ENCODE assay signal across 8 cellular contexts in the genomic region with DNA sequence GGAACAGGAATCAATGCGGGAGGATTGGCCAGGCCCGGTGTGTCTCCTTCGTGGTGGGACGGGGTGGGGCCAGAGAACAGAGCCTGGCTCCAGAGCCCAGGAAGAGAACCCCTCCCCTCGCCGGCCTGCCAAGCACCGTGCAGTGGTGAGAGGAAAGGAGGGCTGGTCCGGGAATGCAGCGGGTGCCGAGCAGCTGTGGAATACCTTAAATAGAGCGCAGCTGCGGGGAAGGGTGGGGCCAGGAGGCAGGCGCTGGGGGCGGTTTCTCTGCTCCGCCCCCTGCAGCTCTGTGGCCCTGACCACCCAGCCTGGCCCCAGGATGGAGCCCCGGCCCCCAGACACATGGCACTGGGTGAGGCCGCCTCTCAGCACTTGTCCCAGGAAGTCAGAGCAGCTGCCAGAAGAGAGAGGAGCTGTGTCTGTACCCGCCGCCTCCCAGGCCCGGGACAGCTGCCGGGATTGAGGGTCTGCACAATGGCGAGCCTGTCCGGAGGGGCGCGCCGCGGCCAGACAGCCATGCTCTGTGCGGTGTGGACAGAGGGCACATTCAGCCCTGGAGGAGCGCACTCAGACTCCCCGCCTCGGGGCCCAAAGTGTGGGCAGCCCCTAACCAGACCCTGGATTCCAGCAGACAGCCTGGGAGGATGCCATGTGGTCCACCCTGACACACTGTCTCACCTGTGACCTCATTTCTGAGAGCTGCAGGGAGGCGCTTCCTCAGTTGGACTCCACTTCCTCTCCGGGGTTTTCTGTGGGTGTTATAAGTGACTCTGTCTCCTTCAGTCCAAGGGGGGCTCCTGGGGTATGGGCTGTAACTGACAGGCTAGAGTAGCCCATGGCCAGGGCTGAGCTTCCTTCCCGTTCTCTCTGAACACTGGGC.
DNase-seq lines count a peak whose midpoint lies in the region; ATAC-seq, FAIRE-seq and TF ChIP-seq lines count a peak whose summit lies in the region.

No MANE protein-coding gene starts in this region.

- ATAC-seq in GM21381 (IDR thresholded peaks at IDR 0.05; ENCODE audit: unreplicated experiment): no peak
- ATAC-seq in GM21825 (IDR thresholded peaks at IDR 0.05; ENCODE audit: unreplicated experiment): no peak
- ATAC-seq in GM19397 (IDR thresholded peaks at IDR 0.05; ENCODE audit: unreplicated experiment): no peak

- peak overlapping the region; percentile 58 for H3K27ac ChIP-seq in KOPT-K1 (ENCODE audit: low read depth, low read length, poor library complexity, severe bottlenecking)
- no peak overlapping the region for H3K27ac ChIP-seq in kidney (ENCODE audit: low read depth in 2 of 2, low read length in 2 of 2)
- H3K27ac ChIP-seq in stomach smooth muscle (ENCODE audit: low read length): peak overlapping the region; percentile 99

- peaks cover 5 to 11% of the 10 kb centered on the region in 2 donors for H3K4me1 ChIP-seq in kidney (ENCODE audit: control insufficient read depth in 1 of 2, insufficient read depth in 1 of 2, low read depth in 1 of 2, low read length in 2 of 2)
- peaks cover 70% of the 10 kb centered on the region for H3K4me1 ChIP-seq in stomach smooth muscle (ENCODE audit: control insufficient read depth, insufficient read depth, low read length)

- in situ Hi-C loops in astrocyte of the spinal cord (cut with HindIII; ENCODE audit: low sequenced_read_pairs): no loop called here

- DNase-seq in astrocyte of the spinal cord (ENCODE audit: low read depth, low spot score) (peak; percentile 77), kidney (peak; percentile 70), DMS79 (lab: John Stamatoyannopoulos, UW) (no peak)

- FAIRE-seq in kidney (lab: Jason Lieb, UNC): no peak

- intact Hi-C loops in kidney (cut with DNase I): no loop called here

- H3K9ac ChIP-seq in kidney (ENCODE audit: low read length in 2 of 2) (no peak overlapping the region), stomach smooth muscle (ENCODE audit: low read length in 2 of 2) (peak overlapping the region; percentile 75 to 84)

- H3K27me3 ChIP-seq in stomach smooth muscle (ENCODE audit: control insufficient read depth in 1 of 2, insufficient read depth in 2 of 2, low read length in 2 of 2): no peaks in the 10 kb centered on the region

- no peak overlapping the region for H3K4me3 ChIP-seq in astrocyte of the spinal cord (ENCODE audit: low read depth, low read length)
- no peak overlapping the region for H3K4me3 ChIP-seq in kidney (ENCODE audit: low read length in 2 of 2)
- peak overlapping the region in 1 of 2 donors; percentile 58 for H3K4me3 ChIP-seq in stomach smooth muscle (ENCODE audit: low read length in 2 of 2)

- H3K36me3 ChIP-seq in KOPT-K1 (ENCODE audit: insufficient read depth, low read length) (no peaks in the 10 kb centered on the region), kidney (ENCODE audit: control insufficient read depth in 1 of 2, insufficient read depth in 2 of 2, low read length in 2 of 2) (no peaks in the 10 kb centered on the region), stomach smooth muscle (ENCODE audit: control insufficient read depth in 2 of 2, insufficient read depth in 2 of 2, low read length in 2 of 2) (peaks cover 0 to 2% of the 10 kb centered on the region in 2 donors)

- TF ChIP-seq CTCF in astrocyte of the spinal cord (IDR thresholded peaks at IDR 0.05; ENCODE audit: low read depth, low read length): no peak
- TF ChIP-seq CTCF in kidney (IDR thresholded peaks at IDR 0.05; ENCODE audit: borderline replicate concordance, extremely low read depth, insufficient read depth): no peak

- H3K9me3 ChIP-seq in KOPT-K1 (ENCODE audit: insufficient read depth, low read length, poor library complexity, severe bottlenecking): no peaks in the 10 kb centered on the region
- no peaks in the 10 kb centered on the region for H3K9me3 ChIP-seq in kidney (ENCODE audit: control insufficient read depth in 1 of 2, low read length in 2 of 2)
- no peaks in the 10 kb centered on the region for H3K9me3 ChIP-seq in stomach smooth muscle (ENCODE audit: control insufficient read depth in 2 of 2, low read length in 2 of 2)

Comparison
In these comparisons a context has a peak if more than half of its experiments do, and no peak if none do; other contexts are left out.
1. H3K27ac ChIP-seq: peak in KOPT-K1 (single experiment) and stomach smooth muscle (single experiment); none in kidney (0 of 2).
2. H3K9ac ChIP-seq: peak in stomach smooth muscle (2 of 2); none in kidney (0 of 2).